Comparison of ENCODE assay signal across 27 cellular contexts in genomic region chr14:58915646-58916045, GRCh38.
"Had no signal": no experiment of that assay in that cellular context is flagged by ENCODE, and none has a peak within 500 bp of the region (broad histone marks: within the 10 kb centered on the region; RNA-seq: fewer than 3 reads in every experiment).

No MANE protein-coding gene starts in this region.

- H3K9ac ChIP-seq: parathyroid adenoma had no signal

- H3K4me3 Mint-ChIP-seq: dendritic cell treated with granulocyte-macrophage colony-stimulating factor and Interleukin-4, amounts not matched to agents 40 ng/mL and 50 ng/mL, for 4 days; natural killer cell; neural crest cell; stimulated activated memory B cell treated with anti-CD40 and anti-IgM and Interleukin-4, amounts not matched to agents 10 μg/mL and 1 μg/mL and 100 μg/mL, for 72 hours; type B pancreatic cell had no signal

- ATAC-seq: heart right ventricle; left colon; lower lobe of right lung; natural killer cell; right lobe of liver; stimulated activated memory B cell treated with anti-CD40 and anti-IgM and Interleukin-4, amounts not matched to agents 10 μg/mL and 1 μg/mL and 100 μg/mL, for 72 hours; stimulated activated naive CD8-positive, alpha-beta T cell treated with anti-CD3 and anti-CD28 coated beads, Interleukin-15, Interleukin-2, amounts not matched to agents 100 U/mL and 50 U/mL, for 24 hours had no signal

- H3K36me3 ChIP-seq: colonic mucosa, esophagus muscularis mucosa, heart right ventricle, left ventricle myocardium inferior, lower lobe of right lung, right lobe of liver, spleen, tibial artery had no signal

- H3K4me3 ChIP-seq: colonic mucosa, esophagus muscularis mucosa, heart right ventricle, left ventricle myocardium inferior, lower lobe of right lung, right lobe of liver, spleen, testis, tibial artery had no signal

- H3K27ac Mint-ChIP-seq: dendritic cell treated with granulocyte-macrophage colony-stimulating factor and Interleukin-4, amounts not matched to agents 40 ng/mL and 50 ng/mL, for 4 days; natural killer cell; progenitor cell of endocrine pancreas; stimulated activated memory B cell treated with anti-CD40 and anti-IgM and Interleukin-4, amounts not matched to agents 10 μg/mL and 1 μg/mL and 100 μg/mL, for 72 hours; type B pancreatic cell had no signal

- H3K27me3 Mint-ChIP-seq: dendritic cell treated with granulocyte-macrophage colony-stimulating factor and Interleukin-4, amounts not matched to agents 40 ng/mL and 50 ng/mL, for 4 days; progenitor cell of endocrine pancreas; stimulated activated memory B cell treated with anti-CD40 and anti-IgM and Interleukin-4, amounts not matched to agents 10 μg/mL and 1 μg/mL and 100 μg/mL, for 72 hours; type B pancreatic cell had no signal

- H3K27ac ChIP-seq: colonic mucosa, esophagus muscularis mucosa, heart right ventricle, left ventricle myocardium inferior, lower lobe of right lung, parathyroid adenoma, right lobe of liver, spleen, testis, tibial artery had no signal

- H3K9me3 Mint-ChIP-seq: dendritic cell treated with granulocyte-macrophage colony-stimulating factor and Interleukin-4, amounts not matched to agents 40 ng/mL and 50 ng/mL, for 4 days; natural killer cell; neural crest cell; stimulated activated memory B cell treated with anti-CD40 and anti-IgM and Interleukin-4, amounts not matched to agents 10 μg/mL and 1 μg/mL and 100 μg/mL, for 72 hours; type B pancreatic cell had no signal

- H3K4me1 Mint-ChIP-seq: natural killer cell; stimulated activated memory B cell treated with anti-CD40 and anti-IgM and Interleukin-4, amounts not matched to agents 10 μg/mL and 1 μg/mL and 100 μg/mL, for 72 hours had no signal

- H3K36me3 Mint-ChIP-seq: natural killer cell; stimulated activated memory B cell treated with anti-CD40 and anti-IgM and Interleukin-4, amounts not matched to agents 10 μg/mL and 1 μg/mL and 100 μg/mL, for 72 hours; type B pancreatic cell had no signal

- H3K9me3 ChIP-seq: colonic mucosa, esophagus muscularis mucosa, heart right ventricle, left ventricle myocardium inferior, lower lobe of right lung, right lobe of liver, spleen, testis, tibial artery had no signal

- H2AFZ ChIP-seq: parathyroid adenoma had no signal

- H3K27me3 ChIP-seq: colonic mucosa, esophagus muscularis mucosa, right lobe of liver, spleen, testis, tibial artery had no signal

- H3K79me2 ChIP-seq: parathyroid adenoma had no signal

- FAIRE-seq: endothelial cell of umbilical vein had no signal

- DNase-seq: colonic mucosa; effector memory CD4-positive, alpha-beta T cell; foreskin melanocyte; glutamatergic neuron; heart right ventricle; hippocampal formation; islet precursor cell; kidney glomerular epithelial cell; left colon; left ventricle myocardium inferior; lower lobe of right lung; natural killer cell; right lobe of liver; spleen; stimulated activated CD4-positive, alpha-beta T cell treated with anti-CD3 and anti-CD28 coated beads, Interleukin-4, amount 100 ng/mL, for 4 hours; stimulated activated naive CD8-positive, alpha-beta T cell treated with anti-CD3 and anti-CD28 coated beads, Interleukin-15, Interleukin-2, amounts not matched to agents 100 U/mL and 50 U/mL, for 24 hours; substantia nigra; testis; tibial artery had no signal
